ENCODE assay signal across 21 cellular contexts in genomic region chr6:39901116-39901655, GRCh38. TPM values are rescaled to one million over a fixed set of nuclear protein-coding genes. Genes with fewer than 3 reads are reported as not detected.
"Had no signal": no experiment of that assay in that cellular context is flagged by ENCODE, and none has a peak within 500 bp of the region (broad histone marks: within the 10 kb centered on the region; RNA-seq: fewer than 3 reads in every experiment).

No MANE protein-coding gene starts in this region.

- H3K9me3 Mint-ChIP-seq: activated B cell treated with CpG ODN at 0.5 μM for 24 hours; activated CD4-positive, alpha-beta memory T cell treated with anti-CD3 and anti-CD28 coated beads, Interleukin-2, amount 10 ng/mL, durations not matched to agents 7 days and 5 days; activated naive CD4-positive, alpha-beta T cell treated with anti-CD3 and anti-CD28 coated beads, Interleukin-2, amount 10 ng/mL, durations not matched to agents 7 days and 5 days; activated T-helper 17 cell treated with anti-CD3 and anti-CD28 coated beads, Interleukin-2, amount 50 U/mL, for 72 hours; effector memory CD8-positive, alpha-beta T cell; T-helper 2 cell treated with Interferon-gamma antibody and Interleukin-4, amounts not matched to agents 5 μg/mL and 100 μg/mL, for 36 hours had no signal

- H3K4me3 Mint-ChIP-seq: activated B cell treated with CpG ODN at 0.5 μM for 24 hours; activated CD4-positive, alpha-beta memory T cell treated with anti-CD3 and anti-CD28 coated beads, Interleukin-2, amount 10 ng/mL, durations not matched to agents 7 days and 5 days; activated naive CD4-positive, alpha-beta T cell treated with anti-CD3 and anti-CD28 coated beads, Interleukin-2, amount 10 ng/mL, durations not matched to agents 7 days and 5 days; activated T-helper 17 cell treated with anti-CD3 and anti-CD28 coated beads, Interleukin-2, amount 50 U/mL, for 72 hours; effector memory CD8-positive, alpha-beta T cell; T-helper 2 cell treated with Interferon-gamma antibody and Interleukin-4, amounts not matched to agents 5 μg/mL and 100 μg/mL, for 36 hours had no signal

- H3K4me1 Mint-ChIP-seq: activated B cell treated with CpG ODN at 0.5 μM for 24 hours; activated CD4-positive, alpha-beta memory T cell treated with anti-CD3 and anti-CD28 coated beads, Interleukin-2, amount 10 ng/mL, durations not matched to agents 7 days and 5 days; activated naive CD4-positive, alpha-beta T cell treated with anti-CD3 and anti-CD28 coated beads, Interleukin-2, amount 10 ng/mL, durations not matched to agents 7 days and 5 days; activated T-helper 17 cell treated with anti-CD3 and anti-CD28 coated beads, Interleukin-2, amount 50 U/mL, for 72 hours had no signal

- H3K27ac Mint-ChIP-seq: activated B cell treated with CpG ODN at 0.5 μM for 24 hours; activated CD4-positive, alpha-beta memory T cell treated with anti-CD3 and anti-CD28 coated beads, Interleukin-2, amount 10 ng/mL, durations not matched to agents 7 days and 5 days; activated naive CD4-positive, alpha-beta T cell treated with anti-CD3 and anti-CD28 coated beads, Interleukin-2, amount 10 ng/mL, durations not matched to agents 7 days and 5 days; activated T-helper 17 cell treated with anti-CD3 and anti-CD28 coated beads, Interleukin-2, amount 50 U/mL, for 72 hours; effector memory CD8-positive, alpha-beta T cell; naive B cell; T-helper 2 cell treated with Interferon-gamma antibody and Interleukin-4, amounts not matched to agents 5 μg/mL and 100 μg/mL, for 36 hours had no signal

- H3K9me3 ChIP-seq: breast epithelium, mucosa of descending colon, neutrophil, SK-N-SH, stomach, thoracic aorta, upper lobe of right lung had no signal

- DNase-seq: activated B cell treated with CpG ODN at 0.5 μM for 24 hours; activated CD4-positive, alpha-beta memory T cell treated with anti-CD3 and anti-CD28 coated beads, Interleukin-2, amount 10 ng/mL, durations not matched to agents 7 days and 5 days; activated CD4-positive, alpha-beta T cell treated with anti-CD3 and anti-CD28 coated beads for 4 hours; activated naive CD4-positive, alpha-beta T cell treated with anti-CD3 and anti-CD28 coated beads, Interleukin-2, amount 10 ng/mL, durations not matched to agents 7 days and 5 days; activated T-cell treated with anti-CD3 and anti-CD28 coated beads, Interleukin-2, amount 50 U/mL, for 1 hour; cerebellar nuclear complex; dermis blood vessel endothelial cell; effector memory CD8-positive, alpha-beta T cell; mammary epithelial cell; mucosa of descending colon; naive B cell; SK-N-SH; small intestine; stimulated activated CD4-positive, alpha-beta T cell treated with anti-CD3 and anti-CD28 coated beads, Interleukin-4, amount 100 ng/mL, for 1 hour; stomach; upper lobe of right lung had no signal

- H3K9ac ChIP-seq: SK-N-SH had no signal

- H3K27me3 Mint-ChIP-seq: activated CD4-positive, alpha-beta memory T cell treated with anti-CD3 and anti-CD28 coated beads, Interleukin-2, amount 10 ng/mL, durations not matched to agents 7 days and 5 days; activated naive CD4-positive, alpha-beta T cell treated with anti-CD3 and anti-CD28 coated beads, Interleukin-2, amount 10 ng/mL, durations not matched to agents 7 days and 5 days had no signal

- H3K36me3 Mint-ChIP-seq: activated naive CD4-positive, alpha-beta T cell treated with anti-CD3 and anti-CD28 coated beads, Interleukin-2, amount 10 ng/mL, durations not matched to agents 7 days and 5 days; naive B cell had no signal

- H3K27me3 ChIP-seq: breast epithelium, neutrophil, stomach, upper lobe of right lung had no signal

- H3K27ac ChIP-seq: breast epithelium, neutrophil, upper lobe of right lung had no signal

- ATAC-seq: activated T-helper 17 cell treated with anti-CD3 and anti-CD28 coated beads, Interleukin-2, amount 50 U/mL, for 72 hours; effector memory CD8-positive, alpha-beta T cell; upper lobe of right lung had no signal

- H3K4me1 ChIP-seq: breast epithelium, upper lobe of right lung had no signal

- H3K4me2 ChIP-seq: SK-N-SH had no signal

RNA-seq across cellular contexts. Expression of gene MOCS1, which starts 33.1 kb away (rescaled TPM):
- total RNA-seq: activated CD4-positive, alpha-beta memory T cell treated with anti-CD3 and anti-CD28 coated beads, Interleukin-2, amount 10 ng/mL, durations not matched to agents 7 days and 5 days had no signal
